Comparison of ENCODE assay signal across 22 cellular contexts in the genomic region with DNA sequence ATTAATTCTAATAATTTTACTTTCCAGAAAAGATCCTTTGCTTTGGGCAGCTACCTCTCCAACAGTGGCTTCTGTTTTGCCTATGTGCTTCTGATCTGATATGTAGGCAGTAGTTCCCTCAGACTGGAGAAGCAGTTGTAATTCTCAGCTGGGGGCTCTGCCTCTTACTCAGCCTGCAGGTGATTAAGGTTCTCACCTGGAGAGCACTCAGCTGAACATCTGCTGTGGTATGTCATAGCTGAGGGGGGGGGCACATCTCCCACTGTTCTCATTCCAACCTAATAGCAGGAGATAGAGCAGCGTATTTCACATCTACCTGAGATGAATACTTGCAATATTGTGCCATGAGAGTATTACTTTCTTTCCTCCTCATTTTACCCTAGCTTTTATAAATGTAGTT.
DNase-seq lines count a peak whose midpoint lies in the region; ATAC-seq, FAIRE-seq and TF ChIP-seq lines count a peak whose summit lies in the region.
"Had no signal": no experiment of that assay in that cellular context is flagged by ENCODE, and none has a peak within 500 bp of the region (broad histone marks: within the 10 kb centered on the region; RNA-seq: fewer than 3 reads in every experiment).

No MANE protein-coding gene starts in this region.

- H3K4me3 Mint-ChIP-seq in GM23338, result no peak overlapping the region
- H3K4me3 Mint-ChIP-seq: CD4-positive, alpha-beta memory T cell; HFFc6; IgD-negative memory B cell had no signal

- H3K4me1 Mint-ChIP-seq in GM23338, result peaks cover 8% of the 10 kb centered on the region
- H3K4me1 Mint-ChIP-seq: CD4-positive, alpha-beta memory T cell; IgD-negative memory B cell had no signal

- CTCF ChIA-PET in H1 (lab: Charles Lee; ENCODE audit: partially characterized antibody), result interaction anchor here (1.3 kb wide), 2 partner anchors 11 to 139 kb away, joined by 4 to 7 read pairs; no protein-coding TSS in a partner anchor

- H2AFZ ChIP-seq in GM23338 (no peak overlapping the region), H1 (ENCODE audit: low read length) (no peak overlapping the region), mesenchymal stem cell (ENCODE audit: low read depth, low read length) (no peak overlapping the region)

- H3K4me3 ChIP-seq in GM23338 (no peak overlapping the region), H7 (ENCODE audit: insufficient read depth, low read depth, low read length) (no peak overlapping the region), H1 (ENCODE audit: extremely low read depth in 1 of 4, insufficient read depth in 2 of 4, low read depth in 3 of 4, low read length in 4 of 4) (no peak overlapping the region), mesenchymal stem cell (ENCODE audit: insufficient read depth in 1 of 2, low read depth in 1 of 2, low read length in 2 of 2) (no peak overlapping the region)

- H3K4ac ChIP-seq in H1 (replicated peaks; ENCODE audit: insufficient read length, low read depth, low read length) (no peak overlapping the region), mesenchymal stem cell (ENCODE audit: low read depth in 1 of 2, low read length in 2 of 2) (no peak overlapping the region)

- POLR2A ChIA-PET in H1 (lab: Charles Lee; ENCODE audit: partially characterized antibody), result no interaction called here

- H4K91ac ChIP-seq in H1 (replicated peaks; ENCODE audit: insufficient read length, low read length), result no peak overlapping the region
- no peak overlapping the region for H4K91ac ChIP-seq in mesenchymal stem cell (ENCODE audit: low read length)

- no peak overlapping the region for H3K4me2 ChIP-seq in GM23338
- H3K4me2 ChIP-seq in H1 (ENCODE audit: insufficient read depth in 1 of 2, low read depth in 2 of 2, low read length in 2 of 2), result no peak overlapping the region
- no peak overlapping the region for H3K4me2 ChIP-seq in mesenchymal stem cell (ENCODE audit: low read length, poor library complexity, severe bottlenecking)

- H4K8ac ChIP-seq in H1 (ENCODE audit: extremely low read depth, insufficient read depth, low read length), result no peak overlapping the region
- no peak overlapping the region for H4K8ac ChIP-seq in mesenchymal stem cell (ENCODE audit: low read length)

- no peak overlapping the region for H3K27ac Mint-ChIP-seq in GM23338
- H3K27ac Mint-ChIP-seq: CD4-positive, alpha-beta memory T cell; HFFc6; IgD-negative memory B cell had no signal

- H2BK5ac ChIP-seq in H1 (ENCODE audit: low read depth, low read length) (no peak overlapping the region), mesenchymal stem cell (ENCODE audit: low read depth, low read length, poor library complexity, severe bottlenecking) (no peak overlapping the region)

- H3K9ac ChIP-seq in H1 (replicated peaks in 1 of 4; ENCODE audit: extremely low read depth in 1 of 4, low read depth in 3 of 4, low read length in 3 of 4) (no peak overlapping the region), mesenchymal stem cell (ENCODE audit: low read length) (no peak overlapping the region)

- DNase-seq in GM23338 (ENCODE audit: low spot score) (peak; percentile 17), H7 (peak; percentile 1), H1 (ENCODE audit: low read depth in 1 of 2, low spot score in 2 of 2) (peak in 1 of 2 experiments; percentile 9), iPS-NIHi7 (ENCODE audit: extremely low spot score) (peak; percentile 23), mesenchymal stem cell (no peak), AG08396 (ENCODE audit: low spot score) (no peak)
- DNase-seq in effector CD8-positive, alpha-beta T cell (lab: John Stamatoyannopoulos, UW), result no peak
- DNase-seq: ACHN; AML-193; CD4-positive, alpha-beta memory T cell; DMS153; DMS79; GDM1; HFFc6; KBM-7 had no signal

- H2BK12ac ChIP-seq in H1 (ENCODE audit: low read depth, low read length) (no peak overlapping the region), mesenchymal stem cell (ENCODE audit: low read length in 2 of 2) (no peak overlapping the region)

- H2BK120ac ChIP-seq in H1 (replicated peaks; ENCODE audit: low read depth, low read length) (no peak overlapping the region), mesenchymal stem cell (ENCODE audit: low read depth, low read length) (no peak overlapping the region)

- TF ChIP-seq CTCF in GM23338 (conservative IDR thresholded peaks at IDR 0.05; ENCODE audit: low read depth in 2 of 2) (no peak), H1 (IDR thresholded peaks at IDR 0.05; ENCODE audit: control extremely low read depth in 1 of 3, insufficient read depth in 1 of 3, low read depth in 1 of 3, low read length in 3 of 3) (no peak)

- H4K5ac ChIP-seq in H1 (ENCODE audit: insufficient read length, low read depth, low read length), result no peak overlapping the region

- peaks cover 4% of the 10 kb centered on the region; the same call in 2 of the 3 replicates for H3K9me3 Mint-ChIP-seq in GM23338

- H3K14ac ChIP-seq in H1 (ENCODE audit: insufficient read length) (no peak overlapping the region), mesenchymal stem cell (ENCODE audit: low read length in 2 of 2) (no peak overlapping the region)

- no peaks in the 10 kb centered on the region for H3F3A ChIP-seq in GM23338 (replicated peaks; ENCODE audit: low read depth)

- no peak overlapping the region for H3K23ac ChIP-seq in H1 (ENCODE audit: insufficient read length)
- H3K23ac ChIP-seq in mesenchymal stem cell (ENCODE audit: low read length in 2 of 2), result no peak overlapping the region

- H3K4me1 ChIP-seq in GM23338 (ENCODE audit: insufficient read depth) (no peaks in the 10 kb centered on the region), H1 (replicated peaks in 1 of 4; ENCODE audit: control insufficient read depth in 3 of 4, insufficient read depth in 4 of 4, low read length in 3 of 4) (peaks cover 0 to 5% (median 0%) of the 10 kb centered on the region in 4 experiments; a peak in 1 of 7 replicates), mesenchymal stem cell (ENCODE audit: control insufficient read depth, insufficient read depth, low read depth, low read length) (no peaks in the 10 kb centered on the region)

- H2AK5ac ChIP-seq in H1 (ENCODE audit: low read depth, low read length), result no peak overlapping the region
- no peak overlapping the region for H2AK5ac ChIP-seq in mesenchymal stem cell (ENCODE audit: low read length, severe bottlenecking)

- no peaks in the 10 kb centered on the region; the same call in 1 of the 2 replicates for H3K23me2 ChIP-seq in H1 (ENCODE audit: low read depth, low read length)

- WGBS in H1 (ENCODE audit: extremely low coverage in 1 of 2, insufficient coverage in 1 of 2, insufficient read length in 1 of 2, insufficient replicate concordance in 2 of 2, low coverage in 1 of 2, low lambda C conversion rate in 2 of 2, missing lambda C conversion rate in 1 of 2), 2 experiments, result 80% methylated on average over 1 of the region's 1 CpG; no CpG with 5 or more reads in 1 of the 2 experiments
- WGBS in mesenchymal stem cell, result no CpG with 5 or more reads among the region's 1 CpG

- TF ChIP-seq EP300 in H1 (IDR thresholded peaks at IDR 0.05; ENCODE audit: borderline replicate concordance in 1 of 2, low read depth in 2 of 2, low read length in 2 of 2), result no peak; a peak in 1 of 3 replicates

- H3K27ac ChIP-seq in GM23338 (ENCODE audit: low read depth), result no peak overlapping the region
- no peak overlapping the region for H3K27ac ChIP-seq in H1 (ENCODE audit: low read depth, low read length)
- no peak overlapping the region for H3K27ac ChIP-seq in mesenchymal stem cell (ENCODE audit: low read length, poor library complexity, severe bottlenecking)
- H3K27ac ChIP-seq: C4-2B had no signal

- no peaks in the 10 kb centered on the region for H3K9me3 ChIP-seq in H1 (ENCODE audit: insufficient read depth in 2 of 2, low read depth in 1 of 2, low read length in 1 of 2)
- H3K9me3 ChIP-seq in mesenchymal stem cell (ENCODE audit: control insufficient read depth, low read length), result peaks cover 6% of the 10 kb centered on the region

- H3K79me2 ChIP-seq in GM23338 (replicated peaks; ENCODE audit: insufficient read depth) (no peaks in the 10 kb centered on the region), H1 (ENCODE audit: control insufficient read depth in 1 of 2, insufficient read depth in 2 of 2, low read length in 2 of 2) (no peaks in the 10 kb centered on the region)

- H3K18ac ChIP-seq in H1 (ENCODE audit: extremely low read depth, low read length) (no peak overlapping the region), mesenchymal stem cell (ENCODE audit: low read depth in 1 of 2, low read length in 2 of 2) (no peak overlapping the region)

- no peak overlapping the region for H2BK15ac ChIP-seq in H1 (ENCODE audit: low read length)
- no peak overlapping the region for H2BK15ac ChIP-seq in mesenchymal stem cell (ENCODE audit: low read depth, poor library complexity, severe bottlenecking)

- H3K36me3 Mint-ChIP-seq in GM23338 (ENCODE audit: low read depth), result peaks cover 8% of the 10 kb centered on the region; the same call in 1 of the 3 replicates

- no peaks in the 10 kb centered on the region for H3K27me3 Mint-ChIP-seq in GM23338 (ENCODE audit: insufficient read depth, low read depth, poor library complexity)
- H3K27me3 Mint-ChIP-seq: CD4-positive, alpha-beta memory T cell; IgD-negative memory B cell had no signal

- peak; percentile 83 for ATAC-seq in GM23338
- ATAC-seq: HCT116, HepG2 had no signal

- FAIRE-seq in H1 (lab: Jason Lieb, UNC), result no peak
- FAIRE-seq: A204.1, GM12892, GM18507, HepG2 had no signal

- H3K9me2 ChIP-seq in GM23338 (ENCODE audit: insufficient read depth), result no peaks in the 10 kb centered on the region

- no peak overlapping the region for H2BK20ac ChIP-seq in H1 (ENCODE audit: low read length)

- no peaks in the 10 kb centered on the region for H3K27me3 ChIP-seq in GM23338 (ENCODE audit: insufficient read depth)
- H3K27me3 ChIP-seq in H7 (ENCODE audit: control insufficient read depth, insufficient read depth, low read length), result no peaks in the 10 kb centered on the region
- no peaks in the 10 kb centered on the region for H3K27me3 ChIP-seq in H1 (replicated peaks in 1 of 4; ENCODE audit: control insufficient read depth in 3 of 4, extremely low read depth in 1 of 4, insufficient read depth in 3 of 4, low read length in 3 of 4)
- H3K27me3 ChIP-seq in mesenchymal stem cell (ENCODE audit: control insufficient read depth in 1 of 2, insufficient read depth in 1 of 2, low read length in 2 of 2), result no peaks in the 10 kb centered on the region

- no peaks in the 10 kb centered on the region for H4K20me1 ChIP-seq in GM23338 (replicated peaks; ENCODE audit: insufficient read depth)
- H4K20me1 ChIP-seq in H1 (replicated peaks in 1 of 2; ENCODE audit: control insufficient read depth in 1 of 2, insufficient read depth in 2 of 2, low read length in 2 of 2), result no peaks in the 10 kb centered on the region

- H3K79me1 ChIP-seq in H1 (ENCODE audit: low read depth, low read length) (no peaks in the 10 kb centered on the region), mesenchymal stem cell (replicated peaks; ENCODE audit: low read length, poor library complexity, severe bottlenecking) (no peaks in the 10 kb centered on the region)

- TF ChIP-seq POLR2A in H1 (IDR thresholded peaks at IDR 0.05; ENCODE audit: control extremely low read depth in 1 of 2, low read depth in 2 of 2, low read length in 2 of 2), result no peak

- TF ChIP-seq RAD21 in H1 (IDR thresholded peaks at IDR 0.05 in 1 of 2, conservative IDR thresholded peaks at IDR 0.05 in 1 of 2; ENCODE audit: low read depth in 2 of 2, low read length in 2 of 2), result 0 out of 4 replicates have a peak, but pooled peaks of 1 of the 2 experiments have one; percentile 6

- H3K36me3 ChIP-seq in GM23338 (ENCODE audit: insufficient read depth), result no peaks in the 10 kb centered on the region
- no peaks in the 10 kb centered on the region for H3K36me3 ChIP-seq in H7 (replicated peaks; ENCODE audit: control insufficient read depth, insufficient read depth, low read length)
- no peaks in the 10 kb centered on the region for H3K36me3 ChIP-seq in H1 (ENCODE audit: control insufficient read depth in 2 of 4, insufficient read depth in 4 of 4, low read length in 3 of 4)
- no peaks in the 10 kb centered on the region for H3K36me3 ChIP-seq in mesenchymal stem cell (ENCODE audit: control insufficient read depth in 1 of 2, insufficient read depth in 2 of 2, low read depth in 1 of 2, low read length in 2 of 2)

- H3K56ac ChIP-seq in H1 (replicated peaks; ENCODE audit: insufficient read length, low read depth, low read length), result no peak overlapping the region

Comparison
In these comparisons a context has a peak if more than half of its experiments do, and no peak if none do; other contexts are left out.
1. DNase-seq: peak in GM23338 (single experiment), H7 (single experiment) and iPS-NIHi7 (single experiment); none in mesenchymal stem cell (single experiment), effector CD8-positive, alpha-beta T cell (single experiment) and AG08396 (single experiment).